Comparison of ENCODE assay signal across 13 cellular contexts in the genomic region with DNA sequence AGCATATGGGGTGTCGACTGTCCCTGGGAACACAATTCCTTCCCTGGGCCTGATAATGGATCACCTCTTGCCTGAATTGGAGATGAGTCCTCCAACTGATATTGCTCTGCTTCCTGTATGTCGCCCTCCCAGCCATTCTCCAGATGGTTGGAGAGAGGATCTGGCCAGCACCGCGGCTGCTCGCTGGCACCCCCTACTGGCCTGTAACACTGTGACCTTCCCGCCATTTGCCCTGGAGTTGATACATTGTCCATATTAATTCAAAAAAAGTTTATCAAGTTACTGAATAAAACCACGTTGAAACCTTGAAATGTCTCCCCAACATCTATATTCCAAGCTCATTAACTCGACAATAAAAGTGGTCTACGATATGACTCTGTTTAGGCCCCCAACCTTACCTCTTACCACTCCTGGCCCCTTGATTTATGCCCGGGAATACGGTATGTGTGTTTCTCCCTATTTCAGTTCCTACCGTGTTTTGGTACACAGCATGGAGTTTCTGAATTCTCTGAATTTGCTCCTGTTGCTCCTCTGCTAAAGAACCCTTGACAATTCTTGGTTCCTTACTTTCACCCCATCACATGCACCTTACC.
DNase-seq lines count a peak whose midpoint lies in the region; ATAC-seq, FAIRE-seq and TF ChIP-seq lines count a peak whose summit lies in the region.
"Had no signal": no experiment of that assay in that cellular context is flagged by ENCODE, and none has a peak within 500 bp of the region (broad histone marks: within the 10 kb centered on the region; RNA-seq: fewer than 3 reads in every experiment).

No MANE protein-coding gene starts in this region.

- H3K4me1 ChIP-seq in iPS DF 6.9 (ENCODE audit: control insufficient read depth, insufficient read depth, low read length), result no peaks in the 10 kb centered on the region
- H3K4me1 ChIP-seq: ascending aorta had no signal

- ATAC-seq in HG02973 (IDR thresholded peaks at IDR 0.05; ENCODE audit: unreplicated experiment), result no peak

- no peaks in the 10 kb centered on the region for H3K9me3 ChIP-seq in iPS DF 6.9 (ENCODE audit: control insufficient read depth, insufficient read depth, low read length)
- H3K9me3 ChIP-seq: ascending aorta had no signal

- TF ChIP-seq CTCF in D721Med (IDR thresholded peaks at IDR 0.05; ENCODE audit: insufficient read depth, missing control alignments) (peak; percentile 17), GM12874 (IDR thresholded peaks at IDR 0.05; ENCODE audit: insufficient read depth, low read depth, low read length) (peak; percentile 90)

- H3K27ac ChIP-seq in iPS DF 6.9 (ENCODE audit: low read length), result no peak overlapping the region
- H3K27ac ChIP-seq: ascending aorta, epithelial cell of prostate had no signal

- no peak overlapping the region for H3K4me3 ChIP-seq in iPS DF 6.9 (ENCODE audit: low read length)
- H3K4me3 ChIP-seq: ascending aorta had no signal

- FAIRE-seq in D721Med (lab: Jason Lieb, UNC), result no peak
- FAIRE-seq: G401.6 had no signal

- no peak for DNase-seq in D721Med (ENCODE audit: insufficient read length, low spot score)
- peak; percentile 20 for DNase-seq in OCI-M1 (lab: John Stamatoyannopoulos, UW)
- DNase-seq in iPS DF 6.9 (ENCODE audit: low read depth, low spot score), result peak; percentile 29
- no peak for DNase-seq in KBM-7
- DNase-seq in activated CD8-positive, alpha-beta memory T cell treated with anti-CD3 and anti-CD28 coated beads for 24 hours, result no peak
- DNase-seq: activated CD4-positive, alpha-beta T cell treated with anti-CD3 and anti-CD28 coated beads, Interleukin-2, amount 50 U/mL, for 4 hours; NCI-H2171; SHP77 treated with DMSO at 0.1 percent for 48 hours had no signal

- H3K36me3 ChIP-seq in iPS DF 6.9 (ENCODE audit: control insufficient read depth, insufficient read depth, low read length), result no peaks in the 10 kb centered on the region
- H3K36me3 ChIP-seq: ascending aorta had no signal

- in situ Hi-C loops in KBM-7 (cut with MboI; ENCODE audit: low pct_unique_long_range_greater_than_20kb, low sequenced_read_pairs), result no loop called here

- WGBS in iPS DF 6.9 (ENCODE audit: insufficient coverage, insufficient read length), result no CpG with 5 or more reads among the region's 12 CpGs

- no peaks in the 10 kb centered on the region for H3K27me3 ChIP-seq in iPS DF 6.9 (ENCODE audit: control insufficient read depth, insufficient read depth, low read length)
- H3K27me3 ChIP-seq: ascending aorta had no signal

Comparison
In these comparisons a context has a peak if more than half of its experiments do, and no peak if none do; other contexts are left out.
1. DNase-seq: peak in OCI-M1 (single experiment) and iPS DF 6.9 (single experiment); none in D721Med (single experiment), KBM-7 (single experiment) and activated CD8-positive, alpha-beta memory T cell treated with anti-CD3 and anti-CD28 coated beads for 24 hours (single experiment).